1 cellular context compared by ENCODE assay signal in genomic region chr6:150711061-150711460, GRCh38.
TF ChIP-seq lines count a peak whose summit lies in the region.

No MANE protein-coding gene starts in this region.

TF ChIP-seq in H1, 55 proteins besides CTCF, POLR2A, EP300 and RAD21:
- TF ChIP-seq JUN (IDR thresholded peaks at IDR 0.05; ENCODE audit: low read depth, low read length) (no peak), ATF2 (IDR thresholded peaks at IDR 0.05; ENCODE audit: low read length) (no peak), TAF7 (optimal IDR thresholded peaks at IDR 0.05; ENCODE audit: borderline replicate concordance, low read depth, low read length) (no peak), PHF8 (conservative IDR thresholded peaks at IDR 0.05; ENCODE audit: low read depth, low read length) (no peak), JUND (IDR thresholded peaks at IDR 0.05; ENCODE audit: low read length) (no peak), CHD1 (IDR thresholded peaks at IDR 0.05; ENCODE audit: low read depth, low read length) (no peak), KDM4A (IDR thresholded peaks at IDR 0.05; ENCODE audit: low read depth, low read length, severe bottlenecking) (no peak), USF2 (IDR thresholded peaks at IDR 0.05; ENCODE audit: low read length) (no peak), SP2 (IDR thresholded peaks at IDR 0.05; ENCODE audit: low read length) (no peak), BACH1 (IDR thresholded peaks at IDR 0.05; ENCODE audit: low read length) (no peak), NRF1 (IDR thresholded peaks at IDR 0.05; ENCODE audit: low read depth, low read length) (no peak), HDAC6 (IDR thresholded peaks at IDR 0.05; ENCODE audit: low read depth, low read length) (no peak), BRCA1 (IDR thresholded peaks at IDR 0.05; ENCODE audit: low read depth, low read length) (no peak), E2F6 (IDR thresholded peaks at IDR 0.05) (no peak), SIRT6 (IDR thresholded peaks at IDR 0.05; ENCODE audit: low read length) (no peak), GABPA (IDR thresholded peaks at IDR 0.05; ENCODE audit: borderline replicate concordance, insufficient read depth, low read length) (no peak), KDM1A (IDR thresholded peaks at IDR 0.05; ENCODE audit: borderline replicate concordance, low read length) (no peak), RFX5 (IDR thresholded peaks at IDR 0.05; ENCODE audit: borderline replicate concordance, low read depth, low read length) (no peak), SIX5 (IDR thresholded peaks at IDR 0.05; ENCODE audit: low read depth, low read length) (no peak)
